Comparison of ENCODE assay signal across 8 cellular contexts in the genomic region with DNA sequence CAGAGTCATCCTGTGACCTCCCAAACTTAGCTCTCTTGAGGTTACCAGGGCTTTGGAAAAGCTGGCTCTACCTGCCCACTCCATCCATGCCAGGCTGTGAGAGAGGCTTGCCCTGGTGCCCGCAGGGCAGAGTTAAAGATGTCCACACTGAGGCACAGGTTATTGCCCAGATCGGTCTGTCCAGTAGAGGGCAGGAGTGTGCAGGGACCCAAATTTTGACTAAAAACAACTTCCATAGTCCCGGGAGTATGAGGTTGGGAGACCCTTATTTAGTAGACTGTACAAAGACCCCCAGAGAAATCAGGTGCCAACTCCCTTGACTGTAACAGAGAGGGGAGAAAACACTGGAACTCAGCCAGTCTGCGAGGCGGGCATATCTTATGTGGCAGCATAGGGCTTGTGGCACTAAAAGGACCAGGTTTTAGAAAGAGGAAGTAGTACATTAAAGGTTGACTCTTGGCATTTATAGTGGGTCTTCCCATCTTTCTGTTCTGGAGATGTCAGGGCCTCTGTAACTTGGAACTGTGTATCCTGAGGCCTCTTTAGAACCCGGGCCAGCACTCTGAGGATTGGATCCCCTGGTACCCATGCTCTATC. TPM values are rescaled to one million over a fixed set of nuclear protein-coding genes. Genes with fewer than 3 reads are reported as not detected.
DNase-seq lines count a peak whose midpoint lies in the region; ATAC-seq, FAIRE-seq and TF ChIP-seq lines count a peak whose summit lies in the region.

No MANE protein-coding gene starts in this region.

- 25 to 40% (median 37%) methylated on average over 6 of the region's 6 CpGs for WGBS in stomach, 5 donors

- H3K27me3 ChIP-seq in ascending aorta (no peaks in the 10 kb centered on the region), stomach (peaks cover 0 to 21% (median 0%) of the 10 kb centered on the region in 3 donors)

- no peak for FAIRE-seq in kidney (lab: Jason Lieb, UNC)

- H3K36me3 ChIP-seq in ascending aorta (no peaks in the 10 kb centered on the region), kidney (ENCODE audit: control insufficient read depth in 1 of 2, insufficient read depth in 2 of 2, low read length in 2 of 2) (peaks cover 39 to 96% of the 10 kb centered on the region in 2 donors), stomach (peaks cover 0 to 33% (median 22%) of the 10 kb centered on the region in 4 donors)

- H3K4me1 ChIP-seq in ascending aorta = no peaks in the 10 kb centered on the region
- peaks cover 4 to 20% of the 10 kb centered on the region in 2 donors for H3K4me1 ChIP-seq in kidney (ENCODE audit: control insufficient read depth in 1 of 2, insufficient read depth in 1 of 2, low read depth in 1 of 2, low read length in 2 of 2)
- peaks cover 0 to 10% (median 3%) of the 10 kb centered on the region in 4 donors for H3K4me1 ChIP-seq in stomach

- DNase-seq in DMS53 (lab: John Stamatoyannopoulos, UW) (peak; percentile 45), DMS53 treated with DMSO at 0.1 percent for 48 hours (lab: John Stamatoyannopoulos, UW; ENCODE audit: unreplicated experiment) (no peak), SIG-M5 treated with dmso at 0.1 percent for 504 hours (lab: John Stamatoyannopoulos, UW; ENCODE audit: unreplicated experiment) (peak; percentile 51), ascending aorta (ENCODE audit: low spot score in 2 of 2) (no peak), kidney (no peak), stomach (peak; percentile 63)

- H3K9ac ChIP-seq in kidney (ENCODE audit: low read length in 2 of 2) = no peak overlapping the region

- H3K4me3 ChIP-seq in ascending aorta = no peak overlapping the region
- H3K4me3 ChIP-seq in kidney (ENCODE audit: low read length in 2 of 2) = no peak overlapping the region
- no peak overlapping the region for H3K4me3 ChIP-seq in stomach

- TF ChIP-seq EP300 in stomach (IDR thresholded peaks at IDR 0.05) = no peak

- intact Hi-C loops in ascending aorta (cut with DNase I) (no loop called here), kidney (cut with DNase I) (no loop called here), stomach (cut with DNase I; ENCODE audit: low total_unique reads) (no loop called here)

- TF ChIP-seq POLR2A in stomach (IDR thresholded peaks at IDR 0.05) = no peak

- ATAC-seq in GM18861 (IDR thresholded peaks at IDR 0.05; ENCODE audit: unreplicated experiment) (no peak), GM21723 (IDR thresholded peaks at IDR 0.05; ENCODE audit: unreplicated experiment) (no peak)

- H3K27ac ChIP-seq in ascending aorta (no peak overlapping the region), kidney (ENCODE audit: low read depth in 2 of 2, low read length in 2 of 2) (peak overlapping the region in 1 of 2 donors; percentile 51), stomach (peak overlapping the region in 1 of 5 donors; percentile 62)

- no peaks in the 10 kb centered on the region for H3K9me3 ChIP-seq in ascending aorta
- no peaks in the 10 kb centered on the region for H3K9me3 ChIP-seq in kidney (ENCODE audit: control insufficient read depth in 1 of 2, low read length in 2 of 2)
- no peaks in the 10 kb centered on the region for H3K9me3 ChIP-seq in stomach

- TF ChIP-seq CTCF in ascending aorta (IDR thresholded peaks at IDR 0.05) (peak in 2 of 3 experiments; percentile 36 to 44), kidney (IDR thresholded peaks at IDR 0.05; ENCODE audit: borderline replicate concordance, extremely low read depth, insufficient read depth) (peak; percentile 55), stomach (IDR thresholded peaks at IDR 0.05) (peak in 5 of 7 experiments; percentile 42 to 68 (median 57))

RNA-seq across cellular contexts. Expression of a gene that starts 43.3 kb away (rescaled TPM):
- total RNA-seq in ascending aorta (not detected), kidney (185 TPM), stomach (10 to 100 TPM in 2 of 5 donors, 1 to 10 TPM in 2, under 1 TPM in 1; 0.58 to 19.2 (median 7.7) TPM)
- polyA plus RNA-seq in kidney (ENCODE audit: insufficient read depth, low read depth, low replicate concordance) (84.1 TPM), stomach (1 to 10 TPM; 4.4 to 7.3 (median 6.7) TPM)

RNA-seq across cellular contexts. Expression of a gene that starts 58.3 kb away (rescaled TPM):
- total RNA-seq in ascending aorta (12.6 TPM), kidney (26.9 TPM), stomach (10 to 100 TPM in 4 of 5 donors, 1 to 10 TPM in 1; 7.1 to 40.0 (median 27.8) TPM)
- polyA plus RNA-seq in kidney (ENCODE audit: insufficient read depth, low read depth, low replicate concordance) (14.0 TPM), stomach (10 to 100 TPM in 1 of 3 donors, 1 to 10 TPM in 2; 8.4 to 10.7 (median 9.6) TPM)

Comparison
In these comparisons a context has a peak if more than half of its experiments do, and no peak if none do; other contexts are left out.
1. DNase-seq: peak in DMS53 (single experiment), SIG-M5 treated with dmso at 0.1 percent for 504 hours (single experiment) and stomach (single experiment); none in DMS53 treated with DMSO at 0.1 percent for 48 hours (single experiment), ascending aorta (0 of 2) and kidney (single experiment).
2. Peak in every context shown above with its lines, with median percentiles within 50 percentile points of each other: CTCF ChIP-seq.